In genomic region chr3:155854147-155854940, GRCh38 we compare ENCODE assay signal across 1 cellular context.
TF ChIP-seq lines count a peak whose summit lies in the region.

SLC33A1 (minus strand) TSS chr3:155854427; CDS start chr3:155853997, 430 bp downstream.

TF ChIP-seq in WTC11, 78 proteins besides CTCF, POLR2A, EP300 and RAD21 (continued from another document):
- TF ChIP-seq E2F5 (CRISPR knock-in tag; IDR thresholded peaks at IDR 0.05) (peak; percentile 88), MYBL2 (CRISPR knock-in tag; IDR thresholded peaks at IDR 0.05) (peak; percentile 74; the same call in 1 of the 2 replicates), STAT6 (CRISPR knock-in tag; conservative IDR thresholded peaks at IDR 0.05; ENCODE audit: low read depth) (no peak), USF1 (CRISPR knock-in tag; IDR thresholded peaks at IDR 0.05) (peak; percentile 99), GABPB1 (CRISPR knock-in tag; IDR thresholded peaks at IDR 0.05) (peak; percentile 97), USF2 (CRISPR knock-in tag; IDR thresholded peaks at IDR 0.05) (peak; percentile 99), KAT7 (CRISPR knock-in tag; IDR thresholded peaks at IDR 0.05; ENCODE audit: borderline replicate concordance) (no peak), ZBTB21 (CRISPR knock-in tag; IDR thresholded peaks at IDR 0.05; ENCODE audit: borderline replicate concordance) (peak; percentile 49; the same call in 1 of the 2 replicates), SP1 (CRISPR knock-in tag; conservative IDR thresholded peaks at IDR 0.05) (peak; percentile 96), CREM (CRISPR knock-in tag; IDR thresholded peaks at IDR 0.05) (peak; percentile 78; the same call in 1 of the 2 replicates), NFYB (CRISPR knock-in tag; conservative IDR thresholded peaks at IDR 0.05; ENCODE audit: low read depth) (peak; percentile 85), FOXP1 (CRISPR knock-in tag; IDR thresholded peaks at IDR 0.05; ENCODE audit: borderline replicate concordance) (peak; percentile 82; the same call in 1 of the 2 replicates), ZNF281 (CRISPR knock-in tag; IDR thresholded peaks at IDR 0.05) (peak; percentile 66; the same call in 1 of the 2 replicates), HMGXB4 (CRISPR knock-in tag; IDR thresholded peaks at IDR 0.05) (peak; percentile 83; the same call in 1 of the 2 replicates)
